12 cellular contexts compared by ENCODE assay signal in genomic region chr1:29713857-29714256, GRCh38.
A peak's percentile ranks its signal among the peaks of the same experiment; 100 is the strongest.
DNase-seq lines count a peak whose midpoint lies in the region; ATAC-seq, FAIRE-seq and TF ChIP-seq lines count a peak whose summit lies in the region.
"Had no signal": no experiment of that assay in that cellular context is flagged by ENCODE, and none has a peak within 500 bp of the region (broad histone marks: within the 10 kb centered on the region; RNA-seq: fewer than 3 reads in every experiment).

No MANE protein-coding gene starts in this region.

- H3K9me2 ChIP-seq in HCT116 (ENCODE audit: insufficient read depth) = no peaks in the 10 kb centered on the region

- no peaks in the 10 kb centered on the region for H3K27me3 ChIP-seq in HCT116 (ENCODE audit: insufficient read depth, low read length)
- H3K27me3 ChIP-seq in GM12878 (replicated peaks in 1 of 2; ENCODE audit: control insufficient read depth in 2 of 2, insufficient read depth in 2 of 2, low read length in 1 of 2) = no peaks in the 10 kb centered on the region

- no peak overlapping the region for H3K4me3 Mint-ChIP-seq in Calu3 (ENCODE audit: low read depth, unreplicated experiment)
- H3K4me3 Mint-ChIP-seq: activated CD4-positive, alpha-beta T cell treated with anti-CD3 and anti-CD28 coated beads, Interleukin-2, amount 10 ng/mL, durations not matched to agents 7 days and 5 days had no signal

- intact Hi-C loops in Calu3 (cut with micrococcal nuclease; ENCODE audit: unreplicated experiment) (loop anchor here (10.0 kb wide), 2 partner anchors 401 to 479 kb away; partner anchors contain the start of genes MECR and PTPRU), HCT116 (cut with micrococcal nuclease) (no loop called here), GM12878 (cut with micrococcal nuclease; ENCODE audit: unreplicated experiment) (no loop called here), Right ventricle myocardium superior (cut with DNase I) (no loop called here)

- RAD21 ChIA-PET in HCT116 (lab: Charles Lee; ENCODE audit: low non-redundant PET in 1 of 2, low total read pairs in 2 of 2, uncharacterized antibody in 2 of 2, unreplicated experiment in 2 of 2) (no interaction called here), GM12878 (lab: Charles Lee; ENCODE audit: unreplicated experiment) (no interaction called here)

- peaks cover 30% of the 10 kb centered on the region for H3K27me3 Mint-ChIP-seq in Calu3 (ENCODE audit: unreplicated experiment)

- TF ChIP-seq POLR2A in HCT116 (IDR thresholded peaks at IDR 0.05; ENCODE audit: borderline replicate concordance, extremely low read depth, insufficient read depth, insufficient read length) = no peak
- TF ChIP-seq POLR2A in GM12878 (IDR thresholded peaks at IDR 0.05; ENCODE audit: low read depth, low read length) = no peak

- FAIRE-seq in GM12878 (lab: Jason Lieb, UNC) = no peak

- peaks cover 2% of the 10 kb centered on the region for H3K9me3 Mint-ChIP-seq in Calu3 (ENCODE audit: low read depth, unreplicated experiment)
- H3K9me3 Mint-ChIP-seq: activated CD4-positive, alpha-beta T cell treated with anti-CD3 and anti-CD28 coated beads, Interleukin-2, amount 10 ng/mL, durations not matched to agents 7 days and 5 days had no signal

- H4K20me1 ChIP-seq in HCT116 (ENCODE audit: insufficient read depth) = no peaks in the 10 kb centered on the region
- H4K20me1 ChIP-seq in GM12878 (ENCODE audit: control insufficient read depth, insufficient read depth) = no peaks in the 10 kb centered on the region

- no peak overlapping the region for H3K27ac Mint-ChIP-seq in Calu3 (ENCODE audit: unreplicated experiment)
- H3K27ac Mint-ChIP-seq: activated CD4-positive, alpha-beta T cell treated with anti-CD3 and anti-CD28 coated beads, Interleukin-2, amount 10 ng/mL, durations not matched to agents 7 days and 5 days had no signal

- H3K9me3 ChIP-seq in HCT116 (ENCODE audit: control insufficient read depth in 1 of 2, insufficient read depth in 1 of 2, low read depth in 1 of 2, low read length in 2 of 2) (no peaks in the 10 kb centered on the region), GM12878 (replicated peaks; ENCODE audit: control insufficient read depth, insufficient read depth, low read length) (no peaks in the 10 kb centered on the region)
- H3K9me3 ChIP-seq: HAP-1 had no signal

- no TSS peak for BruUV-seq in Calu3 (replicated peaks; lab: Mats Ljungman, UMichigan)
- no TSS peak for BruUV-seq in HCT116 (replicated peaks; lab: Mats Ljungman, UMichigan)
- no TSS peak for BruUV-seq in GM12878 (replicated peaks; lab: Mats Ljungman, UMichigan)

- in situ Hi-C loops in GM12878 (cut with MboI) = no loop called here

- TF ChIP-seq EP300 in GM12878 (IDR thresholded peaks at IDR 0.05; ENCODE audit: borderline replicate concordance in 1 of 2, control insufficient read depth in 1 of 2, low read depth in 2 of 2, low read length in 2 of 2) = no peak

- TF ChIP-seq CTCF in Calu3 (IDR thresholded peaks at IDR 0.05; ENCODE audit: unreplicated experiment) (peak; percentile 27), HCT116 (IDR thresholded peaks at IDR 0.05 in 2 of 3, conservative IDR thresholded peaks at IDR 0.05 in 1 of 3; ENCODE audit: borderline replicate concordance in 1 of 3, insufficient read depth in 1 of 3, low read depth in 2 of 3, low read length in 2 of 3) (peak; percentile 27 to 52 (median 37); a peak in 5 of 6 replicates), GM12878 (IDR thresholded peaks at IDR 0.05 in 2 of 3, conservative IDR thresholded peaks at IDR 0.05 in 1 of 3; ENCODE audit: control insufficient read depth in 2 of 3, extremely low read depth in 1 of 3, insufficient read depth in 1 of 3, low read depth in 3 of 3, low read length in 3 of 3) (peak in 2 of 3 experiments; percentile 3 to 24; a peak in 2 of 6 replicates)

- H3K36me3 Mint-ChIP-seq in Calu3 (ENCODE audit: insufficient read depth, unreplicated experiment) = no peaks in the 10 kb centered on the region

- no peak for DNase-seq in Calu3
- no peak for DNase-seq in HCT116 (ENCODE audit: low read depth, low spot score)
- no peak for DNase-seq in GM12878 (ENCODE audit: low read depth, low spot score)
- DNase-seq in lung microvascular endothelial cell (ENCODE audit: low read depth in 2 of 2) = peak; percentile 47 to 49
- DNase-seq in HUDEP-2 (lab: John Stamatoyannopoulos, UW; ENCODE audit: unreplicated experiment in 76 of 76) = no peak
- no peak for DNase-seq in Right ventricle myocardium superior
- DNase-seq in stimulated activated CD4-positive, alpha-beta T cell treated with anti-CD3 and anti-CD28 coated beads, Interleukin-2, amount 100 ng/mL, for 48 hours = no peak
- DNase-seq: activated CD4-positive, alpha-beta T cell treated with anti-CD3 and anti-CD28 coated beads, Interleukin-2, amount 10 ng/mL, durations not matched to agents 7 days and 5 days; activated naive CD4-positive, alpha-beta T cell treated with Interleukin-2 at 50 U/mL for 16 hours; NCI-H2227 treated with DMSO at 0.1 percent for 48 hours had no signal

- no peak overlapping the region for H3K27ac ChIP-seq in HCT116 (ENCODE audit: low read depth, low read length)
- no peak overlapping the region for H3K27ac ChIP-seq in GM12878 (ENCODE audit: control insufficient read depth, insufficient read depth)

- peak; percentile 61; the same call in 1 of the 2 replicates for ATAC-seq in HCT116
- ATAC-seq in GM12878 = no peak
- no peak for ATAC-seq in GM18907 (IDR thresholded peaks at IDR 0.05; ENCODE audit: unreplicated experiment)
- ATAC-seq in Right ventricle myocardium superior (ENCODE audit: poor library complexity) = no peak

- POLR2A ChIA-PET in HCT116 (lab: Charles Lee) (interaction anchor here (1.3 kb wide), 1 partner anchor 16 kb away, joined by 3 read pairs; no protein-coding TSS in a partner anchor), GM12878 (lab: Charles Lee) (no interaction called here)

- H3K4me1 ChIP-seq in HCT116 (ENCODE audit: control insufficient read depth in 1 of 2, insufficient read depth in 2 of 2, low read length in 2 of 2) = peaks cover 5 to 25% of the 10 kb centered on the region in 2 experiments; a peak in 3 of 4 replicates
- peaks cover 21% of the 10 kb centered on the region for H3K4me1 ChIP-seq in GM12878 (ENCODE audit: control insufficient read depth, insufficient read depth, low read length)
- H3K4me1 ChIP-seq: HAP-1 had no signal

- H3K4me2 ChIP-seq in HCT116 (ENCODE audit: low read length) (no peak overlapping the region), GM12878 (ENCODE audit: control insufficient read depth, insufficient read depth) (no peak overlapping the region)

- H3K79me2 ChIP-seq in HCT116 (ENCODE audit: insufficient read depth, low read length) (no peaks in the 10 kb centered on the region), GM12878 (ENCODE audit: control insufficient read depth, insufficient read depth, low read length) (no peaks in the 10 kb centered on the region)

- SMC1A ChIA-PET in GM12878 (lab: Charles Lee; ENCODE audit: uncharacterized antibody, unreplicated experiment) = no interaction called here

- WGBS in GM12878 (ENCODE audit: insufficient coverage, insufficient replicate concordance, low lambda C conversion rate, missing lambda C conversion rate) = 0% methylated on average over 1 of the region's 1 CpG

- H3K9ac ChIP-seq in HCT116 (ENCODE audit: low read length) = no peak overlapping the region
- H3K9ac ChIP-seq in GM12878 (ENCODE audit: control insufficient read depth, insufficient read depth, low read length) = no peak overlapping the region

- H3K4me3 ChIP-seq in HCT116 (replicated peaks in 1 of 2; ENCODE audit: low read depth in 1 of 2, low read length in 2 of 2) (no peak overlapping the region), GM12878 (no peak overlapping the region)
- H3K4me3 ChIP-seq: HAP-1 had no signal

- H2AFZ ChIP-seq in HCT116 (ENCODE audit: low read depth, low read length, poor library complexity, severe bottlenecking) = no peak overlapping the region
- no peak overlapping the region for H2AFZ ChIP-seq in GM12878 (ENCODE audit: control insufficient read depth, low read depth, low read length)

- H3K4me1 Mint-ChIP-seq in Calu3 (ENCODE audit: low read depth, unreplicated experiment) = peaks cover 31% of the 10 kb centered on the region

- TF ChIP-seq RAD21 in HCT116 (IDR thresholded peaks at IDR 0.05; ENCODE audit: low read depth) (peak; percentile 54), GM12878 (IDR thresholded peaks at IDR 0.05; ENCODE audit: insufficient read depth, low read depth, low read length) (peak; percentile 19; the same call in 1 of the 2 replicates)

- H3K36me3 ChIP-seq in HCT116 (ENCODE audit: control insufficient read depth in 1 of 2, insufficient read depth in 2 of 2, low read length in 2 of 2) = no peaks in the 10 kb centered on the region
- H3K36me3 ChIP-seq in GM12878 (ENCODE audit: control insufficient read depth in 2 of 2, insufficient read depth in 2 of 2, low read length in 1 of 2) = no peaks in the 10 kb centered on the region
- H3K36me3 ChIP-seq: HAP-1 had no signal

- CTCF ChIA-PET in Calu3 (lab: Charles Lee) = no interaction called here
- CTCF ChIA-PET in HCT116 (lab: Charles Lee) = interaction anchor here (1.0 to 1.4 kb wide), 2 partner anchors 11 to 204 kb away, joined by 3 read pairs; no protein-coding TSS in a partner anchor
- CTCF ChIA-PET in GM12878 (lab: Yijun Ruan, JAX) = no interaction called here

TF ChIP-seq in HCT116, 20 proteins besides CTCF, POLR2A, EP300 and RAD21 (continues in another document):
- TF ChIP-seq FOSL1 (IDR thresholded peaks at IDR 0.05; ENCODE audit: low read depth) (no peak), SRF (IDR thresholded peaks at IDR 0.05; ENCODE audit: low read depth) (no peak), TCF7L2 (IDR thresholded peaks at IDR 0.05; ENCODE audit: borderline replicate concordance, extremely low read depth, insufficient read depth, insufficient read length) (no peak), SIN3A (IDR thresholded peaks at IDR 0.05; ENCODE audit: low read depth) (no peak), EZH2 (IDR thresholded peaks at IDR 0.05) (no peak), YY1 (IDR thresholded peaks at IDR 0.05; ENCODE audit: extremely low read depth, insufficient replicate concordance, low read depth, low read length) (no peak), POLR2AphosphoS5 (IDR thresholded peaks at IDR 0.05; ENCODE audit: low read depth, low read length) (no peak), ZNF274 (IDR thresholded peaks at IDR 0.05; ENCODE audit: low read depth, low read length) (no peak)

TF ChIP-seq in GM12878, 131 proteins besides CTCF, POLR2A, EP300 and RAD21 (continues in another document):
- no peak for TF ChIP-seq ZNF384 (IDR thresholded peaks at IDR 0.05; ENCODE audit: borderline replicate concordance, low read depth, low read length)

Comparison
In these comparisons a context has a peak if more than half of its experiments do, and no peak if none do; other contexts are left out.
1. DNase-seq: peak in lung microvascular endothelial cell (2 of 2); none in Calu3 (single experiment), HCT116 (single experiment), GM12878 (single experiment), HUDEP-2 (0 of 76), Right ventricle myocardium superior (single experiment) and stimulated activated CD4-positive, alpha-beta T cell treated with anti-CD3 and anti-CD28 coated beads, Interleukin-2, amount 100 ng/mL, for 48 hours (0 of 2).
2. Peak in every context shown above with its lines, with median percentiles within 50 percentile points of each other: CTCF ChIP-seq.